2 cellular contexts compared by ENCODE assay signal in genomic region chr10:69536521-69536920, GRCh38. TPM values are rescaled to one million over a fixed set of nuclear protein-coding genes. Genes with fewer than 3 reads are reported as not detected.
"Had no signal": no experiment of that assay in that cellular context is flagged by ENCODE, and none has a peak within 500 bp of the region (broad histone marks: within the 10 kb centered on the region; RNA-seq: fewer than 3 reads in every experiment).

No MANE protein-coding gene starts in this region.

RNA-seq across cellular contexts. Expression of gene NEUROG3, which starts 36.7 kb away (rescaled TPM):
- total RNA-seq: G401, GM12878 had no signal
